In genomic region chr12:84599539-84599938, GRCh38 we compare ENCODE assay signal across 10 cellular contexts.
DNase-seq lines count a peak whose midpoint lies in the region; ATAC-seq and TF ChIP-seq lines count a peak whose summit lies in the region.
"Had no signal": no experiment of that assay in that cellular context is flagged by ENCODE, and none has a peak within 500 bp of the region (broad histone marks: within the 10 kb centered on the region; RNA-seq: fewer than 3 reads in every experiment).

No MANE protein-coding gene starts in this region.

- peaks cover 0 to 1% of the 10 kb centered on the region in 2 donors for H3K9me3 Mint-ChIP-seq in activated T-cell treated with anti-CD3 and anti-CD28 coated beads, Interleukin-2, amount 50 U/mL, for 72 hours
- H3K9me3 Mint-ChIP-seq: activated T-helper 1 cell treated with anti-CD3 and anti-CD28 coated beads, Interleukin-12 subunit alpha, Interleukin-12 subunit beta, Interleukin-2, Interleukin-4 antibody, amounts not matched to agents 30 ng/mL and 10 ng/mL and 1 ng/mL, durations not matched to agents 14 hours and 24 hours and 36 hours had no signal

- H3K4me1 Mint-ChIP-seq in activated T-cell treated with anti-CD3 and anti-CD28 coated beads, Interleukin-2, amount 50 U/mL, for 72 hours (ENCODE audit: low read depth): no peaks in the 10 kb centered on the region
- H3K4me1 Mint-ChIP-seq: B cell had no signal

- no peak overlapping the region for H3K27ac ChIP-seq in hepatocyte

- no peaks in the 10 kb centered on the region for H3K27me3 ChIP-seq in hepatocyte

- peak; percentile 89 for ATAC-seq in SK-N-SH treated with all-trans-retinoic acid at 6 μM for 48 hours
- no peak for ATAC-seq in GM18867 (IDR thresholded peaks at IDR 0.05; ENCODE audit: unreplicated experiment)
- no peak for ATAC-seq in activated T-cell treated with anti-CD3 and anti-CD28 coated beads, Interleukin-2, amount 50 U/mL, for 72 hours (replicated peaks in 1 of 2)

- no peak overlapping the region for H2AFZ ChIP-seq in hepatocyte

- peak; percentile 7 for DNase-seq in AG09309 (ENCODE audit: low read depth)
- DNase-seq in HT-29 (ENCODE audit: low spot score): peak; percentile 3
- peak; percentile 35 for DNase-seq in hepatocyte (ENCODE audit: low spot score)
- no peak for DNase-seq in activated T-cell treated with anti-CD3 and anti-CD28 coated beads, Interleukin-2, amount 50 U/mL, for 72 hours
- DNase-seq in cortex of kidney (lab: John Stamatoyannopoulos, UW): no peak
- DNase-seq in SKM-1 treated with dmso at 0.1 percent for 144 hours (lab: John Stamatoyannopoulos, UW; ENCODE audit: unreplicated experiment): no peak

- TF ChIP-seq CTCF in AG09309 (IDR thresholded peaks at IDR 0.05; ENCODE audit: control insufficient read depth, insufficient read depth, low read depth, low read length, missing control alignments) (no peak), hepatocyte (IDR thresholded peaks at IDR 0.05; ENCODE audit: poor library complexity) (no peak)

- no peaks in the 10 kb centered on the region for H3K27me3 Mint-ChIP-seq in activated T-cell treated with anti-CD3 and anti-CD28 coated beads, Interleukin-2, amount 50 U/mL, for 72 hours (ENCODE audit: low read depth)
- H3K27me3 Mint-ChIP-seq: B cell had no signal

- H3K4me2 ChIP-seq in hepatocyte: no peak overlapping the region

- no peak overlapping the region for H3K4me3 Mint-ChIP-seq in activated T-cell treated with anti-CD3 and anti-CD28 coated beads, Interleukin-2, amount 50 U/mL, for 72 hours
- H3K4me3 Mint-ChIP-seq: activated T-helper 1 cell treated with anti-CD3 and anti-CD28 coated beads, Interleukin-12 subunit alpha, Interleukin-12 subunit beta, Interleukin-2, Interleukin-4 antibody, amounts not matched to agents 30 ng/mL and 10 ng/mL and 1 ng/mL, durations not matched to agents 14 hours and 24 hours and 36 hours; B cell had no signal

- H3K4me1 ChIP-seq in hepatocyte (ENCODE audit: insufficient read depth): no peaks in the 10 kb centered on the region

- H3K79me2 ChIP-seq in hepatocyte: no peaks in the 10 kb centered on the region

- H4K20me1 ChIP-seq in hepatocyte (ENCODE audit: insufficient read depth, poor library complexity, severe bottlenecking): no peaks in the 10 kb centered on the region

- H3K36me3 Mint-ChIP-seq in activated T-cell treated with anti-CD3 and anti-CD28 coated beads, Interleukin-2, amount 50 U/mL, for 72 hours (ENCODE audit: insufficient read depth in 2 of 2): no peaks in the 10 kb centered on the region

- no peak overlapping the region for H3K27ac Mint-ChIP-seq in activated T-cell treated with anti-CD3 and anti-CD28 coated beads, Interleukin-2, amount 50 U/mL, for 72 hours
- H3K27ac Mint-ChIP-seq: activated T-helper 1 cell treated with anti-CD3 and anti-CD28 coated beads, Interleukin-12 subunit alpha, Interleukin-12 subunit beta, Interleukin-2, Interleukin-4 antibody, amounts not matched to agents 30 ng/mL and 10 ng/mL and 1 ng/mL, durations not matched to agents 14 hours and 24 hours and 36 hours; B cell had no signal

- H3K9me3 ChIP-seq in hepatocyte (ENCODE audit: low read depth): no peaks in the 10 kb centered on the region

- H3K9me2 ChIP-seq in hepatocyte (replicated peaks; ENCODE audit: insufficient read depth): no peaks in the 10 kb centered on the region

- WGBS in hepatocyte (ENCODE audit: low lambda C conversion rate, missing lambda C conversion rate): 43% methylated on average over 2 of the region's 2 CpGs

- H3K36me3 ChIP-seq in hepatocyte (replicated peaks; ENCODE audit: insufficient read depth, low read depth): no peaks in the 10 kb centered on the region

- H3K4me3 ChIP-seq in AG09309 (ENCODE audit: control insufficient read depth, low read depth, low read length): no peak overlapping the region
- H3K4me3 ChIP-seq in hepatocyte: no peak overlapping the region

TF ChIP-seq in SK-N-SH treated with all-trans-retinoic acid at 6 μM for 48 hours, 23 proteins besides CTCF, POLR2A, EP300 and RAD21 (continues in another document):
- TF ChIP-seq CREB5 (CRISPR knock-in tag; IDR thresholded peaks at IDR 0.05; ENCODE audit: low read depth) (peak; percentile 94), ZNF70 (CRISPR knock-in tag; IDR thresholded peaks at IDR 0.05) (no peak), TSHZ2 (CRISPR knock-in tag; IDR thresholded peaks at IDR 0.05) (no peak), PATZ1 (CRISPR knock-in tag; IDR thresholded peaks at IDR 0.05; ENCODE audit: borderline replicate concordance) (0 out of 2 replicates have a peak, but pooled peaks have one; percentile 20), TOX (CRISPR knock-in tag; IDR thresholded peaks at IDR 0.05; ENCODE audit: borderline replicate concordance) (peak; percentile 27; the same call in 1 of the 2 replicates), ZNF8 (CRISPR knock-in tag; IDR thresholded peaks at IDR 0.05) (no peak), SNAI2 (CRISPR knock-in tag; IDR thresholded peaks at IDR 0.05) (no peak), POU6F1 (CRISPR knock-in tag; IDR thresholded peaks at IDR 0.05; ENCODE audit: borderline replicate concordance, low read depth) (peak; percentile 85), TCF4 (CRISPR knock-in tag; IDR thresholded peaks at IDR 0.05; ENCODE audit: borderline replicate concordance) (no peak), ZFP3 (CRISPR knock-in tag; IDR thresholded peaks at IDR 0.05) (0 out of 2 replicates have a peak, but pooled peaks have one; percentile 20), ZC3H10 (CRISPR knock-in tag; IDR thresholded peaks at IDR 0.05) (peak; percentile 90), PPARA (CRISPR knock-in tag; IDR thresholded peaks at IDR 0.05; ENCODE audit: borderline replicate concordance) (no peak)

Comparison
In these comparisons a context has a peak if more than half of its experiments do, and no peak if none do; other contexts are left out.
1. DNase-seq: peak in AG09309 (single experiment), HT-29 (single experiment) and hepatocyte (single experiment); none in activated T-cell treated with anti-CD3 and anti-CD28 coated beads, Interleukin-2, amount 50 U/mL, for 72 hours (0 of 2), cortex of kidney (single experiment) and SKM-1 treated with dmso at 0.1 percent for 144 hours (single experiment).